In genomic region chrX:12890467-12890866, GRCh38 we compare ENCODE assay signal across 11 cellular contexts. TPM values are rescaled to one million over a fixed set of nuclear protein-coding genes. Genes with fewer than 3 reads are reported as not detected.
DNase-seq lines count a peak whose midpoint lies in the region; ATAC-seq lines count a peak whose summit lies in the region.
"Had no signal": no experiment of that assay in that cellular context is flagged by ENCODE, and none has a peak within 500 bp of the region (broad histone marks: within the 10 kb centered on the region; RNA-seq: fewer than 3 reads in every experiment).

No MANE protein-coding gene starts in this region.

- peaks cover 27% of the 10 kb centered on the region for H3K4me1 Mint-ChIP-seq in activated naive CD4-positive, alpha-beta T cell treated with anti-CD3 and anti-CD28 coated beads for 36 hours (ENCODE audit: low read depth)

- CTCF ChIA-PET in activated naive CD4-positive, alpha-beta T cell treated with anti-CD3 and anti-CD28 coated beads for 36 hours (lab: Charles Lee), result interaction anchor here (0.6 to 2.0 kb wide), 4 partner anchors 10 to 120 kb away, joined by 3 to 6 read pairs (median 3); no protein-coding TSS in a partner anchor

- H3K4me3 Mint-ChIP-seq in activated naive CD4-positive, alpha-beta T cell treated with anti-CD3 and anti-CD28 coated beads for 36 hours, result peak overlapping the region; percentile 6

- no peak for DNase-seq in activated naive CD4-positive, alpha-beta T cell treated with anti-CD3 and anti-CD28 coated beads for 36 hours
- no peak for DNase-seq in activated naive CD4-positive, alpha-beta T cell (lab: John Stamatoyannopoulos, UW)
- DNase-seq in SIG-M5 (lab: John Stamatoyannopoulos, UW) (peak; percentile 38), NCI-H2081 (lab: John Stamatoyannopoulos, UW) (no peak), left ventricle myocardium superior (no peak), SK-N-DZ (ENCODE audit: low spot score) (no peak)
- DNase-seq: cortex of kidney, lower lobe of right lung had no signal

- peaks cover 16% of the 10 kb centered on the region for H3K4me1 ChIP-seq in thymus (ENCODE audit: control insufficient read depth, insufficient read depth, low read length)
- H3K4me1 ChIP-seq: lower lobe of right lung had no signal

- peak overlapping the region; percentile 46 for H3K27ac Mint-ChIP-seq in activated naive CD4-positive, alpha-beta T cell treated with anti-CD3 and anti-CD28 coated beads for 36 hours

- ATAC-seq in HG03060 (IDR thresholded peaks at IDR 0.05; ENCODE audit: low read depth, unreplicated experiment) (peak; percentile 56), left ventricle myocardium superior (no peak)

- H3K27ac ChIP-seq in thymus (ENCODE audit: low read depth), result peak overlapping the region; percentile 80
- H3K27ac ChIP-seq: lower lobe of right lung, VCaP had no signal

- 14% methylated on average over 5 of the region's 5 CpGs for WGBS in thymus

- no peaks in the 10 kb centered on the region for H3K9me3 Mint-ChIP-seq in activated naive CD4-positive, alpha-beta T cell treated with anti-CD3 and anti-CD28 coated beads for 36 hours

- H3K36me3 ChIP-seq in thymus (ENCODE audit: control insufficient read depth, insufficient read depth), result no peaks in the 10 kb centered on the region
- H3K36me3 ChIP-seq: lower lobe of right lung had no signal

- no peaks in the 10 kb centered on the region for H3K9me3 ChIP-seq in thymus (ENCODE audit: control insufficient read depth)
- H3K9me3 ChIP-seq: lower lobe of right lung had no signal

- intact Hi-C loops in activated naive CD4-positive, alpha-beta T cell treated with anti-CD3 and anti-CD28 coated beads for 36 hours (cut with micrococcal nuclease), result loop anchor here (5.0 kb wide), 1 partner anchor 1123 kb away; no protein-coding TSS in a partner anchor
- intact Hi-C loops in left ventricle myocardium superior (cut with micrococcal nuclease), result no loop called here

- no peak overlapping the region for H3K4me3 ChIP-seq in thymus (ENCODE audit: low read length)
- H3K4me3 ChIP-seq: lower lobe of right lung had no signal

- no peaks in the 10 kb centered on the region for H3K27me3 Mint-ChIP-seq in activated naive CD4-positive, alpha-beta T cell treated with anti-CD3 and anti-CD28 coated beads for 36 hours (ENCODE audit: low read depth)

- H3K36me3 Mint-ChIP-seq in activated naive CD4-positive, alpha-beta T cell treated with anti-CD3 and anti-CD28 coated beads for 36 hours (ENCODE audit: low read depth), result no peaks in the 10 kb centered on the region

- no peaks in the 10 kb centered on the region for H3K27me3 ChIP-seq in thymus (ENCODE audit: control insufficient read depth, insufficient read depth)

RNA-seq across cellular contexts. Expression of gene TLR8, which starts 16.0 kb away (rescaled TPM):
- total RNA-seq in activated naive CD4-positive, alpha-beta T cell treated with anti-CD3 and anti-CD28 coated beads for 36 hours, result not detected
- 0.78 TPM for polyA plus RNA-seq in thymus
- total RNA-seq in left ventricle myocardium superior, result 1.4 TPM
- not detected in 2 replicates for polyA plus RNA-seq in SK-N-DZ (2014; cell fraction: cytosol; rRNA removed)
- polyA plus RNA-seq in SK-N-DZ (2014; cell fraction: nucleus; rRNA removed), result not detected in 2 replicates

RNA-seq across cellular contexts. Expression of gene TLR7, which starts 23.6 kb away (rescaled TPM):
- total RNA-seq in activated naive CD4-positive, alpha-beta T cell treated with anti-CD3 and anti-CD28 coated beads for 36 hours, result under 1 TPM; 0.07 to 0.21 TPM
- polyA plus RNA-seq in thymus, result 0.62 TPM
- total RNA-seq in left ventricle myocardium superior, result 0.67 TPM
- not detected in 2 replicates for polyA plus RNA-seq in SK-N-DZ (2014; cell fraction: cytosol; rRNA removed)
- polyA plus RNA-seq in SK-N-DZ (2014; cell fraction: nucleus; rRNA removed), result not detected in 2 replicates
